Comparison of ENCODE assay signal across 8 cellular contexts in the genomic region with DNA sequence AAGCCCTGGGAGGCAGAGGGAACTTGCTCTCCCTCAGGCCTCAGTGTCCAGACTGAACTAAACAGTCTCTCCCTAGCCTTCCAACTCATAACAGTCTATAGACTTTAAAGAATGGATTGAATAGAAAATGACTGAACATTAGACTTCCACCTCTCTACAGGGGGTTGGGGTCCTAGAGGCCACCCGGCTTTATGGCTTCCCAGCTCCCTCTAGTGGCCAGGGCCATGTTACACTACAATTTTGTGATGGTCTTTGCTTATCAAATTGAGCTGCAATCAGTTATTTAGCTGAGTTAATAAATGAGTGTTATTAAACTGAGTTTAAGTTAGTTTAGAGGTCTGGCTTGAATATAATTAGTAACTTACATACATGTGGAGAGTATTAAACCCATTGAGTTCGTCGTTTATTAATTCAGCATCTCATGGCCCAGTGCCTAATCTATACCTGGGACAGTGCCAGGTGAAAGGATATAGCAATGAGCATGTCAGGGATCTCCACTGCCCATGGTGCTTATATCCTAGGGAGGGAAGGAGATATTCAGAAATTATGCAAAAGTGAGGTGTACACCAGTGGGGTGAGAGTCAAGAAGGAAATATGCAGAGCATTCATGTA.
DNase-seq lines count a peak whose midpoint lies in the region; ATAC-seq, FAIRE-seq and TF ChIP-seq lines count a peak whose summit lies in the region.

No MANE protein-coding gene starts in this region.

- no peak overlapping the region for H4K5ac ChIP-seq in H1 (ENCODE audit: insufficient read length, low read depth, low read length)

- no peak overlapping the region for H2BK120ac ChIP-seq in H1 (replicated peaks; ENCODE audit: low read depth, low read length)

- H2AFZ ChIP-seq in MM.1S (ENCODE audit: low read length), result no peak overlapping the region
- no peak overlapping the region for H2AFZ ChIP-seq in H1 (ENCODE audit: low read length)
- no peak overlapping the region for H2AFZ ChIP-seq in neural progenitor cell (replicated peaks)

- peak; percentile 91 to 96 for TF ChIP-seq RAD21 in H1 (IDR thresholded peaks at IDR 0.05 in 1 of 2, conservative IDR thresholded peaks at IDR 0.05 in 1 of 2; ENCODE audit: low read depth in 2 of 2, low read length in 2 of 2)

- 0 out of 2 replicates have a peak overlapping the region, but pooled peaks have one; percentile 78 for H2BK12ac ChIP-seq in H1 (ENCODE audit: low read depth, low read length)

- H2BK5ac ChIP-seq in H1 (ENCODE audit: low read depth, low read length), result no peak overlapping the region

- POLR2A ChIA-PET in activated CD4-positive, alpha-beta T cell treated with anti-CD3 and anti-CD28 coated beads for 36 hours (lab: Charles Lee), result no interaction called here
- POLR2A ChIA-PET in H1 (lab: Charles Lee; ENCODE audit: partially characterized antibody), result no interaction called here

- no peaks in the 10 kb centered on the region for H4K20me1 ChIP-seq in MM.1S (ENCODE audit: insufficient read depth, low read length)
- no peaks in the 10 kb centered on the region for H4K20me1 ChIP-seq in H1 (replicated peaks in 1 of 2; ENCODE audit: control insufficient read depth in 1 of 2, insufficient read depth in 2 of 2, low read length in 2 of 2)
- no peaks in the 10 kb centered on the region for H4K20me1 ChIP-seq in neural progenitor cell (ENCODE audit: low read depth)

- H3K36me3 ChIP-seq in MM.1S (replicated peaks; ENCODE audit: insufficient read depth, low read length) (no peaks in the 10 kb centered on the region), H1 (ENCODE audit: control insufficient read depth in 2 of 4, insufficient read depth in 4 of 4, low read length in 3 of 4) (no peaks in the 10 kb centered on the region), neural progenitor cell (no peaks in the 10 kb centered on the region)

- H3K9me2 ChIP-seq in MM.1S (replicated peaks; ENCODE audit: insufficient read depth, low read length), result no peaks in the 10 kb centered on the region

- H3K9me3 Mint-ChIP-seq in activated CD4-positive, alpha-beta T cell treated with anti-CD3 and anti-CD28 coated beads for 36 hours (ENCODE audit: low read depth), result no peaks in the 10 kb centered on the region
- no peaks in the 10 kb centered on the region for H3K9me3 Mint-ChIP-seq in neural progenitor cell

- H2BK20ac ChIP-seq in H1 (ENCODE audit: low read length), result no peak overlapping the region

- no peak overlapping the region for H3K4me3 ChIP-seq in MM.1S (ENCODE audit: low read length)
- no peak overlapping the region for H3K4me3 ChIP-seq in H1 (ENCODE audit: extremely low read depth in 1 of 4, insufficient read depth in 2 of 4, low read depth in 3 of 4, low read length in 4 of 4)
- no peak overlapping the region for H3K4me3 ChIP-seq in neural progenitor cell

- no peaks in the 10 kb centered on the region for H3K27me3 Mint-ChIP-seq in activated CD4-positive, alpha-beta T cell treated with anti-CD3 and anti-CD28 coated beads for 36 hours
- peaks cover 6% of the 10 kb centered on the region for H3K27me3 Mint-ChIP-seq in neural progenitor cell (ENCODE audit: insufficient read depth, low read depth)

- peak; percentile 57 for ATAC-seq in activated CD4-positive, alpha-beta T cell treated with anti-CD3 and anti-CD28 coated beads for 36 hours
- ATAC-seq in GM18861 (IDR thresholded peaks at IDR 0.05; ENCODE audit: unreplicated experiment), result no peak

- FAIRE-seq in GM18507 (lab: Jason Lieb, UNC) (peak; percentile 54), H1 (lab: Jason Lieb, UNC) (peak; percentile 39)

- H3K4me1 Mint-ChIP-seq in activated CD4-positive, alpha-beta T cell treated with anti-CD3 and anti-CD28 coated beads for 36 hours, result no peaks in the 10 kb centered on the region
- peaks cover 9% of the 10 kb centered on the region for H3K4me1 Mint-ChIP-seq in neural progenitor cell

- DNase-seq in AG09319 (ENCODE audit: extremely low read depth, low read depth) (no peak), GM18507 (ENCODE audit: extremely low spot score, insufficient read length, low read depth) (peak; percentile 9), MM.1S (peak; percentile 54), H1 (ENCODE audit: low read depth in 1 of 2, low spot score in 2 of 2) (peak in 1 of 2 experiments; percentile 85), neural progenitor cell (ENCODE audit: low spot score) (peak; percentile 85), DMS153 treated with DMSO at 0.1 percent for 48 hours (lab: John Stamatoyannopoulos, UW; ENCODE audit: unreplicated experiment) (no peak)
- peak; percentile 68 for DNase-seq in activated CD4-positive, alpha-beta T cell treated with anti-CD3 and anti-CD28 coated beads for 36 hours

- H3K9ac ChIP-seq in MM.1S (ENCODE audit: low read length), result no peak overlapping the region
- H3K9ac ChIP-seq in H1 (replicated peaks in 1 of 4; ENCODE audit: extremely low read depth in 1 of 4, low read depth in 3 of 4, low read length in 3 of 4), result no peak overlapping the region
- no peak overlapping the region for H3K9ac ChIP-seq in neural progenitor cell

- H3K4me2 ChIP-seq in MM.1S (ENCODE audit: low read depth, low read length) (no peak overlapping the region), H1 (ENCODE audit: insufficient read depth in 1 of 2, low read depth in 2 of 2, low read length in 2 of 2) (no peak overlapping the region), neural progenitor cell (no peak overlapping the region)

- no peak overlapping the region for H2AK5ac ChIP-seq in H1 (ENCODE audit: low read depth, low read length)

- H3K56ac ChIP-seq in H1 (replicated peaks; ENCODE audit: insufficient read length, low read depth, low read length), result no peak overlapping the region

- H3K4me1 ChIP-seq in MM.1S (ENCODE audit: low read length) (peaks cover 10% of the 10 kb centered on the region), H1 (replicated peaks in 1 of 4; ENCODE audit: control insufficient read depth in 3 of 4, insufficient read depth in 4 of 4, low read length in 3 of 4) (peaks cover 3 to 6% (median 5%) of the 10 kb centered on the region in 4 experiments; a peak in 6 of 7 replicates), neural progenitor cell (peaks cover 5% of the 10 kb centered on the region)

- H3K79me2 ChIP-seq in MM.1S (ENCODE audit: low read length), result no peaks in the 10 kb centered on the region
- no peaks in the 10 kb centered on the region for H3K79me2 ChIP-seq in H1 (ENCODE audit: control insufficient read depth in 1 of 2, insufficient read depth in 2 of 2, low read length in 2 of 2)
- no peaks in the 10 kb centered on the region for H3K79me2 ChIP-seq in neural progenitor cell (ENCODE audit: low read depth)

- no peak overlapping the region for H4K91ac ChIP-seq in H1 (replicated peaks; ENCODE audit: insufficient read length, low read length)

- no peaks in the 10 kb centered on the region; the same call in 1 of the 2 replicates for H3K23me2 ChIP-seq in H1 (ENCODE audit: low read depth, low read length)

- H3K79me1 ChIP-seq in H1 (ENCODE audit: low read depth, low read length), result no peaks in the 10 kb centered on the region

- intact Hi-C loops in activated CD4-positive, alpha-beta T cell treated with anti-CD3 and anti-CD28 coated beads for 36 hours (cut with DNase I, micrococcal nuclease), result loop anchor here (1.0 to 10.0 kb wide), 8 partner anchors 77 to 1853 kb away; a partner anchor contains a TSS

- no peak overlapping the region for H3K4me3 Mint-ChIP-seq in activated CD4-positive, alpha-beta T cell treated with anti-CD3 and anti-CD28 coated beads for 36 hours
- no peak overlapping the region for H3K4me3 Mint-ChIP-seq in neural progenitor cell

- H3K18ac ChIP-seq in H1 (ENCODE audit: extremely low read depth, low read length), result no peak overlapping the region

- H4K8ac ChIP-seq in H1 (ENCODE audit: extremely low read depth, insufficient read depth, low read length), result no peak overlapping the region

- no peak for TF ChIP-seq EP300 in H1 (IDR thresholded peaks at IDR 0.05; ENCODE audit: borderline replicate concordance in 1 of 2, low read depth in 2 of 2, low read length in 2 of 2)

- CTCF ChIA-PET in activated CD4-positive, alpha-beta T cell treated with anti-CD3 and anti-CD28 coated beads for 36 hours (lab: Charles Lee), result interaction anchor here (0.5 to 8.6 kb wide), 37 partner anchors 10 to 517 kb away, joined by 3 to 173 read pairs (median 4); no protein-coding TSS in a partner anchor
- CTCF ChIA-PET in H1 (lab: Charles Lee; ENCODE audit: partially characterized antibody), result interaction anchor here (0.6 to 25.4 kb wide), 67 partner anchors 7 to 1049 kb away, joined by 3 to 433 read pairs (median 6); a partner anchor contains a TSS

- no peak for TF ChIP-seq POLR2A in H1 (IDR thresholded peaks at IDR 0.05; ENCODE audit: control extremely low read depth in 1 of 2, low read depth in 2 of 2, low read length in 2 of 2)

- 11% methylated on average over 3 of the region's 3 CpGs; no CpG with 5 or more reads in 1 of the 2 experiments for WGBS in H1 (ENCODE audit: extremely low coverage in 1 of 2, insufficient coverage in 1 of 2, insufficient read length in 1 of 2, insufficient replicate concordance in 2 of 2, low coverage in 1 of 2, low lambda C conversion rate in 2 of 2, missing lambda C conversion rate in 1 of 2), 2 experiments

- no peak overlapping the region for H3K4ac ChIP-seq in H1 (replicated peaks; ENCODE audit: insufficient read length, low read depth, low read length)

- H3K27ac ChIP-seq in MM.1S (ENCODE audit: low read length) (no peak overlapping the region), H1 (ENCODE audit: low read depth, low read length) (no peak overlapping the region), neural progenitor cell (no peak overlapping the region)

- H3F3A ChIP-seq in MM.1S (ENCODE audit: insufficient read depth, low read length) (no peaks in the 10 kb centered on the region), neural progenitor cell (ENCODE audit: low read depth) (no peaks in the 10 kb centered on the region)

- no peaks in the 10 kb centered on the region for H3K27me3 ChIP-seq in MM.1S (replicated peaks; ENCODE audit: insufficient read depth, low read length)
- no peaks in the 10 kb centered on the region for H3K27me3 ChIP-seq in H1 (replicated peaks in 1 of 4; ENCODE audit: control insufficient read depth in 3 of 4, extremely low read depth in 1 of 4, insufficient read depth in 3 of 4, low read length in 3 of 4)
- no peaks in the 10 kb centered on the region for H3K27me3 ChIP-seq in neural progenitor cell

- H3K9me3 ChIP-seq in MM.1S (replicated peaks; ENCODE audit: insufficient read depth, low read length) (no peaks in the 10 kb centered on the region), H1 (ENCODE audit: insufficient read depth in 2 of 2, low read depth in 1 of 2, low read length in 1 of 2) (no peaks in the 10 kb centered on the region), neural progenitor cell (ENCODE audit: low read depth) (no peaks in the 10 kb centered on the region)

- no peak overlapping the region for H3K23ac ChIP-seq in H1 (ENCODE audit: insufficient read length)

- no peak overlapping the region for H3K27ac Mint-ChIP-seq in activated CD4-positive, alpha-beta T cell treated with anti-CD3 and anti-CD28 coated beads for 36 hours
- no peak overlapping the region for H3K27ac Mint-ChIP-seq in neural progenitor cell

- no peak overlapping the region for H2BK15ac ChIP-seq in H1 (ENCODE audit: low read length)

- peak; percentile 90 for TF ChIP-seq CTCF in AG09319 (IDR thresholded peaks at IDR 0.05; ENCODE audit: low read depth, low read length)
- TF ChIP-seq CTCF in MM.1S (IDR thresholded peaks at IDR 0.05; ENCODE audit: low read length), result peak; percentile 93
- TF ChIP-seq CTCF in H1 (IDR thresholded peaks at IDR 0.05; ENCODE audit: control extremely low read depth in 1 of 3, insufficient read depth in 1 of 3, low read depth in 1 of 3, low read length in 3 of 3), result peak; percentile 73 to 87 (median 86)
- peak; percentile 97 for TF ChIP-seq CTCF in neural progenitor cell (IDR thresholded peaks at IDR 0.05)

- H3K36me3 Mint-ChIP-seq in activated CD4-positive, alpha-beta T cell treated with anti-CD3 and anti-CD28 coated beads for 36 hours (ENCODE audit: low read depth), result no peaks in the 10 kb centered on the region
- H3K36me3 Mint-ChIP-seq in neural progenitor cell, result no peaks in the 10 kb centered on the region

- no peak overlapping the region for H3K14ac ChIP-seq in H1 (ENCODE audit: insufficient read length)

Comparison
In these comparisons a context has a peak if more than half of its experiments do, and no peak if none do; other contexts are left out.
1. DNase-seq: peak in GM18507 (single experiment), MM.1S (single experiment), activated CD4-positive, alpha-beta T cell treated with anti-CD3 and anti-CD28 coated beads for 36 hours (single experiment) and neural progenitor cell (single experiment); none in AG09319 (single experiment) and DMS153 treated with DMSO at 0.1 percent for 48 hours (single experiment).
2. Peak in every context shown above with its lines, with median percentiles within 50 percentile points of each other: CTCF ChIP-seq.